Comparison of ENCODE assay signal across 36 cellular contexts in genomic region chr12:118986043-118986442, GRCh38. TPM values are rescaled to one million over a fixed set of nuclear protein-coding genes. Genes with fewer than 3 reads are reported as not detected.
A peak's percentile ranks its signal among the peaks of the same experiment; 100 is the strongest.
DNase-seq lines count a peak whose midpoint lies in the region; ATAC-seq and TF ChIP-seq lines count a peak whose summit lies in the region.
"Had no signal": no experiment of that assay in that cellular context is flagged by ENCODE, and none has a peak within 500 bp of the region (broad histone marks: within the 10 kb centered on the region; RNA-seq: fewer than 3 reads in every experiment).

No MANE protein-coding gene starts in this region.

- TF ChIP-seq CTCF in dorsolateral prefrontal cortex (IDR thresholded peaks at IDR 0.05 in 54 of 56, conservative IDR thresholded peaks at IDR 0.05 in 2 of 56; ENCODE audit: low read depth in 1 of 56, partially characterized antibody in 56 of 56), result no peak

- H3K4me3 ChIP-seq in dorsolateral prefrontal cortex, result peak overlapping the region in 39 of 59 donors; percentile 1 to 72 (median 59)
- H3K4me3 ChIP-seq: esophagus muscularis mucosa, GM23248, lung, psoas muscle, sigmoid colon, thoracic aorta, uterus had no signal

- DNase-seq in NCI-H748 (lab: John Stamatoyannopoulos, UW; ENCODE audit: unreplicated experiment) (peak; percentile 47), NCI-H748 treated with DMSO at 0.1 percent for 48 hours (lab: John Stamatoyannopoulos, UW) (no peak), NCI-H2227 (lab: John Stamatoyannopoulos, UW; ENCODE audit: unreplicated experiment) (peak; percentile 46), dorsolateral prefrontal cortex (no peak), glomerular visceral epithelial cell (ENCODE audit: extremely low spot score) (no peak)
- no peak for DNase-seq in activated naive CD4-positive, alpha-beta T cell treated with Interleukin-2 at 50 U/mL for 16 hours
- DNase-seq: activated CD4-positive, alpha-beta T cell treated with anti-CD3 and anti-CD28 coated beads, Interleukin-2, amount 50 U/mL, for 4 hours; activated CD8-positive, alpha-beta memory T cell treated with anti-CD3 and anti-CD28 coated beads, Interleukin-2, amount 10 ng/mL, durations not matched to agents 7 days and 5 days; activated gamma-delta T cell treated with Interleukin-2 at 50 U/mL for 16 hours; activated T-cell treated with anti-CD3 and anti-CD28 coated beads, Interleukin-2, amount 50 U/mL, for 4 hours; CD8-positive, alpha-beta T cell; foreskin keratinocyte; GM23248; KG1; natural killer cell; NCI-H1436; NCI-H2171; NCI-H526 treated with DMSO at 0.1 percent for 48 hours; psoas muscle; RPMI8226; sigmoid colon; stimulated activated CD4-positive, alpha-beta T cell treated with anti-CD3 and anti-CD28 coated beads, Interleukin-12 subunit alpha, Interleukin-12 subunit beta, amount 100 ng/mL, for 4 hours; stimulated activated CD4-positive, alpha-beta T cell treated with anti-CD3 and anti-CD28 coated beads, Interleukin-2, amount 100 ng/mL, for 48 hours; stimulated activated naive CD8-positive, alpha-beta T cell treated with anti-CD3 and anti-CD28 coated beads, Interleukin-15, amount 100 ng/mL, for 72 hours; T-helper 1 cell; uterus had no signal

- peaks cover 0 to 52% (median 8%) of the 10 kb centered on the region in 45 donors for H3K27me3 ChIP-seq in dorsolateral prefrontal cortex

- ATAC-seq in HG02973 (IDR thresholded peaks at IDR 0.05; ENCODE audit: unreplicated experiment) (no peak), HG03571 (IDR thresholded peaks at IDR 0.05; ENCODE audit: unreplicated experiment) (no peak)
- ATAC-seq: activated CD8-positive, alpha-beta memory T cell treated with anti-CD3 and anti-CD28 coated beads, Interleukin-2, amount 10 ng/mL, durations not matched to agents 7 days and 5 days; activated T-cell treated with anti-CD3 and anti-CD28 coated beads, Interleukin-2, amount 50 U/mL, for 4 hours; CD8-positive, alpha-beta T cell; foreskin keratinocyte; natural killer cell; psoas muscle; stimulated activated naive CD8-positive, alpha-beta T cell treated with anti-CD3 and anti-CD28 coated beads, Interleukin-15, amount 100 ng/mL, for 72 hours had no signal

- H3K27ac ChIP-seq in dorsolateral prefrontal cortex, result no peak overlapping the region
- H3K27ac ChIP-seq: esophagus muscularis mucosa, foreskin keratinocyte, GM23248, psoas muscle, sigmoid colon, thoracic aorta, uterus had no signal

- intact Hi-C loops in dorsolateral prefrontal cortex (cut with DNase I), result loop anchor here (10.0 kb wide), 1 partner anchor 429 kb away; no protein-coding TSS in a partner anchor

RNA-seq across cellular contexts. Expression of gene SRRM4, which starts 4.7 kb away (rescaled TPM):
- 10 to 100 TPM; 19.2 to 83.1 (median 56.9) TPM for total RNA-seq in dorsolateral prefrontal cortex
- total RNA-seq: activated CD8-positive, alpha-beta memory T cell treated with anti-CD3 and anti-CD28 coated beads, Interleukin-2, amount 10 ng/mL, durations not matched to agents 7 days and 5 days; activated T-cell treated with anti-CD3 and anti-CD28 coated beads, Interleukin-2, amount 50 U/mL, for 4 hours; CD8-positive, alpha-beta T cell; esophagus muscularis mucosa; foreskin keratinocyte; GM23248; MCF 10A; mononuclear cell; natural killer cell; OCI-LY7; omental fat pad; SK-MEL-5 had no signal

Comparison
In these comparisons a context has a peak if more than half of its experiments do, and no peak if none do; other contexts are left out.
1. DNase-seq: peak in NCI-H748 (single experiment) and NCI-H2227 (single experiment); none in NCI-H748 treated with DMSO at 0.1 percent for 48 hours (single experiment), dorsolateral prefrontal cortex (0 of 10), activated naive CD4-positive, alpha-beta T cell treated with Interleukin-2 at 50 U/mL for 16 hours (single experiment) and glomerular visceral epithelial cell (single experiment).